8 cellular contexts compared by ENCODE assay signal in genomic region chr10:84205049-84205852, GRCh38. TPM values are rescaled to one million over a fixed set of nuclear protein-coding genes. Genes with fewer than 3 reads are reported as not detected.
DNase-seq lines count a peak whose midpoint lies in the region; ATAC-seq and TF ChIP-seq lines count a peak whose summit lies in the region.

No MANE protein-coding gene starts in this region.

- no peak overlapping the region for H2AFZ ChIP-seq in DND-41 (ENCODE audit: low read depth, low read length)

- H3K9me3 ChIP-seq in DND-41 (ENCODE audit: insufficient read depth, low read length, severe bottlenecking) = no peaks in the 10 kb centered on the region

- H3K4me3 ChIP-seq in DND-41 (ENCODE audit: low read depth in 1 of 2, low read length in 2 of 2) = no peak overlapping the region
- no peak overlapping the region for H3K4me3 ChIP-seq in HL-60 (replicated peaks; ENCODE audit: insufficient read depth, low read length)

- ATAC-seq in DND-41 (ENCODE audit: insufficient read depth, low read depth) = peak; percentile 85
- ATAC-seq in GM21367 (IDR thresholded peaks at IDR 0.05; ENCODE audit: unreplicated experiment) = peak; percentile 80
- ATAC-seq in Right ventricle myocardium superior (ENCODE audit: poor library complexity) = peak; percentile 82

- no peaks in the 10 kb centered on the region for H4K20me1 ChIP-seq in DND-41 (ENCODE audit: insufficient read depth, low read length)

- H3K4me1 ChIP-seq in DND-41 (ENCODE audit: insufficient read depth, low read length) = no peaks in the 10 kb centered on the region

- intact Hi-C loops in Right ventricle myocardium superior (cut with DNase I) = loop anchor here (2.0 kb wide), 1 partner anchor 56 kb away; no protein-coding TSS in a partner anchor

- H3K27me3 ChIP-seq in DND-41 (ENCODE audit: insufficient read depth, low read length, poor library complexity) (peaks cover 3% of the 10 kb centered on the region), HL-60 (ENCODE audit: insufficient read depth, poor library complexity, severe bottlenecking) (peaks cover 2% of the 10 kb centered on the region)

- H3K79me2 ChIP-seq in DND-41 (ENCODE audit: insufficient read depth, low read length) = no peaks in the 10 kb centered on the region

- CTCF ChIA-PET in RWPE1 (lab: Yijun Ruan, JAX) = interaction anchor here (0.6 to 2.1 kb wide), 6 partner anchors 23 to 64 kb away, joined by 3 to 11 read pairs (median 4); partner anchors contain the start of gene LRIT1

- H3K9ac ChIP-seq in DND-41 (ENCODE audit: low read depth, low read length) = no peak overlapping the region

- DNase-seq in DND-41 (peak; percentile 53), HL-60 (ENCODE audit: low read depth in 1 of 2, low spot score in 1 of 2) (peak; percentile 31 to 70), RWPE1 (ENCODE audit: low spot score) (peak; percentile 76), Right ventricle myocardium superior (peak; percentile 67), putamen (ENCODE audit: low spot score) (peak; percentile 75), SHP77 (lab: John Stamatoyannopoulos, UW) (no peak)
- peak in 3 of 4 experiments; percentile 35 to 58 (median 44) for DNase-seq in activated naive CD4-positive, alpha-beta T cell (lab: John Stamatoyannopoulos, UW)

- TF ChIP-seq CTCF in DND-41 (IDR thresholded peaks at IDR 0.05; ENCODE audit: borderline replicate concordance, extremely low read depth, low read length, poor library complexity, severe bottlenecking) (peak; percentile 82), HL-60 (IDR thresholded peaks at IDR 0.05; ENCODE audit: insufficient read depth, low read length) (peak; percentile 91), RWPE1 (conservative IDR thresholded peaks at IDR 0.05; ENCODE audit: low read depth) (peak; percentile 90)

- POLR2A ChIA-PET in RWPE1 (lab: Yijun Ruan, JAX; ENCODE audit: low non-redundant PET) = interaction anchor here (0.7 kb wide), 1 partner anchor 12 kb away, joined by 4 read pairs; no protein-coding TSS in a partner anchor

- no peaks in the 10 kb centered on the region for H3K36me3 ChIP-seq in DND-41 (ENCODE audit: insufficient read depth, low read length)

- H3K4me2 ChIP-seq in DND-41 (ENCODE audit: insufficient read depth, low read length) = no peak overlapping the region

- H3K27ac ChIP-seq in DND-41 (ENCODE audit: low read length) = no peak overlapping the region
- no peak overlapping the region for H3K27ac ChIP-seq in HL-60 (replicated peaks)
- H3K27ac ChIP-seq in RWPE1 = no peak overlapping the region

RNA-seq across cellular contexts. Expression of gene CDHR1, which starts 10.9 kb away (rescaled TPM):
- 0.32 TPM for total RNA-seq in Right ventricle myocardium superior

RNA-seq across cellular contexts. Expression of gene LRIT2, which starts 20.1 kb away (rescaled TPM):
- not detected for total RNA-seq in Right ventricle myocardium superior

RNA-seq across cellular contexts. Expression of gene GPR15LG, which starts 31.6 kb away (rescaled TPM):
- not detected for total RNA-seq in Right ventricle myocardium superior

RNA-seq across cellular contexts. Expression of gene LRIT1, which starts 36.1 kb away (rescaled TPM):
- 0.13 TPM for total RNA-seq in Right ventricle myocardium superior

RNA-seq across cellular contexts. Expression of gene RGR, which starts 39.6 kb away (rescaled TPM):
- total RNA-seq in Right ventricle myocardium superior = 1.7 TPM

Comparison
In these comparisons a context has a peak if more than half of its experiments do, and no peak if none do; other contexts are left out.
1. DNase-seq: peak in DND-41 (single experiment), HL-60 (2 of 2), RWPE1 (single experiment), activated naive CD4-positive, alpha-beta T cell (3 of 4), Right ventricle myocardium superior (single experiment) and putamen (single experiment); none in SHP77 (0 of 2).
2. Peak in every context shown above with its lines, with median percentiles within 50 percentile points of each other: ATAC-seq and CTCF ChIP-seq.